Comparison of ENCODE assay signal across 28 cellular contexts in the genomic region with DNA sequence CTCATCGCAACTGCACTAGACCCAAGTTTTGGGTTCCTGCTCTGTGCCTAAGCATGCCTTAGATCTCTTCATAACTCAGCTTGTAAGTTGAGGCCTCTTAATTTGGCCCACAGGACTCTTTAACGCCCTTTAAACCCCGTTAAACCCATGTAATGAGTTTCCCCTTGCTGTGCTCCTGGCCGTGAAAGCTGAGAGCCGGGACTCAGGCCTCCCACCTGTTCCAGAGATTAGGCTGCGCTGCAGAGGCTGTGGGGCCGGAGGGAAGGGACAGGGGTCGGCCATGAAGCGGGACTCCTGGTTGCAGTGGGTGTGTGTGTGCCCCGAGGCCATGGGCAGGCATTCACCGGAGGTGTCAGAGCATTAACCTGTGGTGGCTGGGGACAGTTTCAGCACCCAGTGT.
"Had no signal": no experiment of that assay in that cellular context is flagged by ENCODE, and none has a peak within 500 bp of the region (broad histone marks: within the 10 kb centered on the region; RNA-seq: fewer than 3 reads in every experiment).

No MANE protein-coding gene starts in this region.

- H3K27me3 Mint-ChIP-seq: stimulated activated memory B cell treated with anti-CD40 and anti-IgM and Interleukin-4, amounts not matched to agents 10 μg/mL and 1 μg/mL and 100 μg/mL, for 72 hours had no signal

- H3K27me3 ChIP-seq: ovary, right atrium auricular region, right lobe of liver, vagina had no signal

- H3K9me3 Mint-ChIP-seq: immature natural killer cell, natural killer cell had no signal

- H3K4me1 ChIP-seq: left ventricle myocardium inferior, right atrium auricular region, right lobe of liver had no signal

- H3K36me3 Mint-ChIP-seq: immature natural killer cell; mesothelial cell of epicardium; naive B cell; natural killer cell; stimulated activated memory B cell treated with anti-CD40 and anti-IgM and Interleukin-4, amounts not matched to agents 10 μg/mL and 1 μg/mL and 100 μg/mL, for 72 hours; type B pancreatic cell had no signal

- DNase-seq: hypothalamus; immature natural killer cell; kidney; left colon; left ventricle myocardium inferior; mesendoderm; naive B cell; natural killer cell; occipital lobe; ovary; right lobe of liver; stimulated activated CD4-positive, alpha-beta T cell treated with anti-CD3 and anti-CD28 coated beads, Interleukin-1b, Interleukin-23, amount 100 ng/mL, for 48 hours; stimulated activated CD4-positive, alpha-beta T cell treated with anti-CD3 and anti-CD28 coated beads, Interleukin-2, amount 100 ng/mL, for 48 hours; stimulated activated CD4-positive, alpha-beta T cell treated with anti-CD3 and anti-CD28 coated beads, Interleukin-4, amount 100 ng/mL, for 4 hours; stimulated activated CD8-positive, alpha-beta memory T cell treated with anti-CD3 and anti-CD28 coated beads, Interleukin-4, amount 100 ng/mL, for 48 hours; stimulated activated naive CD4-positive, alpha-beta T cell treated with Interleukin-2 at 50 U/mL for 16 hours; stimulated activated naive CD8-positive, alpha-beta T cell treated with anti-CD3 and anti-CD28 coated beads, Interleukin-15, amount 100 ng/mL, for 72 hours; substantia nigra had no signal

- H3K36me3 ChIP-seq: left ventricle myocardium inferior, neutrophil, ovary, right atrium auricular region, right lobe of liver, tibial nerve, vagina had no signal

- ATAC-seq: left colon; natural killer cell; right lobe of liver; stimulated activated naive CD8-positive, alpha-beta T cell treated with anti-CD3 and anti-CD28 coated beads, Interleukin-15, amount 100 ng/mL, for 72 hours had no signal

- H3K4me1 Mint-ChIP-seq: immature natural killer cell; mesothelial cell of epicardium; naive B cell; natural killer cell; stimulated activated memory B cell treated with anti-CD40 and anti-IgM and Interleukin-4, amounts not matched to agents 10 μg/mL and 1 μg/mL and 100 μg/mL, for 72 hours; stimulated activated naive CD8-positive, alpha-beta T cell treated with anti-CD3 and anti-CD28 coated beads, Interleukin-15, amount 100 ng/mL, for 72 hours had no signal

- H3K4me3 Mint-ChIP-seq: immature natural killer cell; mesothelial cell of epicardium; naive B cell; natural killer cell; stimulated activated memory B cell treated with anti-CD40 and anti-IgM and Interleukin-4, amounts not matched to agents 10 μg/mL and 1 μg/mL and 100 μg/mL, for 72 hours; stimulated activated naive CD8-positive, alpha-beta T cell treated with anti-CD3 and anti-CD28 coated beads, Interleukin-15, amount 100 ng/mL, for 72 hours; type B pancreatic cell had no signal

- H3K27ac Mint-ChIP-seq: immature natural killer cell; mesothelial cell of epicardium; naive B cell; natural killer cell; progenitor cell of endocrine pancreas; stimulated activated memory B cell treated with anti-CD40 and anti-IgM and Interleukin-4, amounts not matched to agents 10 μg/mL and 1 μg/mL and 100 μg/mL, for 72 hours; stimulated activated naive CD8-positive, alpha-beta T cell treated with anti-CD3 and anti-CD28 coated beads, Interleukin-15, amount 100 ng/mL, for 72 hours; type B pancreatic cell had no signal

- H3K27ac ChIP-seq: left ventricle myocardium inferior, neutrophil, ovary, right atrium auricular region, right lobe of liver, tibial nerve, vagina had no signal

- H3K4me2 ChIP-seq: smooth muscle cell had no signal

- H3K4me3 ChIP-seq: left ventricle myocardium inferior, lung, ovary, right atrium auricular region, right lobe of liver, smooth muscle cell, tibial nerve, vagina had no signal

- H3K9me3 ChIP-seq: neutrophil, ovary, right lobe of liver, tibial nerve, vagina had no signal
